9 cellular contexts compared by ENCODE assay signal in genomic region chrX:67544281-67544680, GRCh38. TPM values are rescaled to one million over a fixed set of nuclear protein-coding genes. Genes with fewer than 3 reads are reported as not detected.
DNase-seq lines count a peak whose midpoint lies in the region; ATAC-seq and TF ChIP-seq lines count a peak whose summit lies in the region.
"Had no signal": no experiment of that assay in that cellular context is flagged by ENCODE, and none has a peak within 500 bp of the region (broad histone marks: within the 10 kb centered on the region; RNA-seq: fewer than 3 reads in every experiment).

No MANE protein-coding gene starts in this region.

- H3K9me2 ChIP-seq in SK-N-SH (no peaks in the 10 kb centered on the region), OCI-LY7 (ENCODE audit: insufficient read depth, low read length) (no peaks in the 10 kb centered on the region)

- no peak for ATAC-seq in CD4-positive, CD25-positive, alpha-beta regulatory T cell (ENCODE audit: low read depth in 2 of 2)
- ATAC-seq in foreskin keratinocyte (peak; percentile 24), GM19463 (IDR thresholded peaks at IDR 0.05; ENCODE audit: unreplicated experiment) (no peak), HG02759 (IDR thresholded peaks at IDR 0.05; ENCODE audit: unreplicated experiment) (no peak)
- ATAC-seq: GM12878 had no signal

- 6% methylated on average over 19 of the region's 21 CpGs for WGBS in SK-N-SH (ENCODE audit: low lambda C conversion rate)

- BruUV-seq in OCI-LY7 (replicated peaks; lab: Mats Ljungman, UMichigan): no TSS peak

- no peaks in the 10 kb centered on the region for H3K9me3 ChIP-seq in CD4-positive, CD25-positive, alpha-beta regulatory T cell (ENCODE audit: control insufficient read depth in 2 of 2, low read length in 2 of 2)
- H3K9me3 ChIP-seq in SK-N-SH: no peaks in the 10 kb centered on the region
- no peaks in the 10 kb centered on the region for H3K9me3 ChIP-seq in OCI-LY7 (ENCODE audit: low read length)

- no peaks in the 10 kb centered on the region for H3K27me3 ChIP-seq in CD4-positive, CD25-positive, alpha-beta regulatory T cell (ENCODE audit: control insufficient read depth, insufficient read depth, low read length)
- H3K27me3 ChIP-seq in SK-N-SH (ENCODE audit: insufficient read depth): peaks cover 38% of the 10 kb centered on the region
- peaks cover 62% of the 10 kb centered on the region for H3K27me3 ChIP-seq in foreskin keratinocyte

- H3K4me3 ChIP-seq in CD4-positive, CD25-positive, alpha-beta regulatory T cell (ENCODE audit: low read depth, low read length): no peak overlapping the region
- H3K4me3 ChIP-seq in SK-N-SH (ENCODE audit: low read depth in 2 of 2, low read length in 1 of 2) (no peak overlapping the region), OCI-LY7 (ENCODE audit: low read depth, low read length, poor library complexity, severe bottlenecking) (no peak overlapping the region)
- H3K4me3 ChIP-seq: GM12878 had no signal

- H2AFZ ChIP-seq in SK-N-SH (ENCODE audit: low read depth) (no peak overlapping the region), OCI-LY7 (ENCODE audit: low read length) (no peak overlapping the region)

- TF ChIP-seq CTCF in SK-N-SH (IDR thresholded peaks at IDR 0.05): no peak
- no peak for TF ChIP-seq CTCF in foreskin keratinocyte (conservative IDR thresholded peaks at IDR 0.05)
- no peak for TF ChIP-seq CTCF in osteocyte (IDR thresholded peaks at IDR 0.05)
- TF ChIP-seq CTCF in OCI-LY7 (conservative IDR thresholded peaks at IDR 0.05; ENCODE audit: low read length): no peak

- H3K27ac ChIP-seq in CD4-positive, CD25-positive, alpha-beta regulatory T cell (ENCODE audit: insufficient read depth, low read length, poor library complexity, severe bottlenecking): no peak overlapping the region
- H3K27ac ChIP-seq in SK-N-SH (ENCODE audit: low read depth in 2 of 2, low read length in 1 of 2): no peak overlapping the region
- H3K27ac ChIP-seq in foreskin keratinocyte: no peak overlapping the region
- no peak overlapping the region for H3K27ac ChIP-seq in OCI-LY7 (ENCODE audit: low read depth, low read length, poor library complexity, severe bottlenecking)

- H3K9me3 Mint-ChIP-seq in CD4-positive, CD25-positive, alpha-beta regulatory T cell: peaks cover 0 to 1% (median 0%) of the 10 kb centered on the region in 7 donors
- H3K9me3 Mint-ChIP-seq in osteocyte (ENCODE audit: unreplicated experiment): peaks cover 9% of the 10 kb centered on the region

- no peak for DNase-seq in CD4-positive, CD25-positive, alpha-beta regulatory T cell
- peak; percentile 11 for DNase-seq in SK-N-SH
- DNase-seq in foreskin keratinocyte: no peak
- no peak for DNase-seq in osteocyte (ENCODE audit: extremely low spot score, unreplicated experiment)
- DNase-seq in OCI-LY7 (ENCODE audit: low spot score): no peak
- DNase-seq in RKO (ENCODE audit: low spot score): no peak

- H3K4me1 Mint-ChIP-seq in CD4-positive, CD25-positive, alpha-beta regulatory T cell: peaks cover 0 to 8% (median 0%) of the 10 kb centered on the region in 4 donors
- peaks cover 27% of the 10 kb centered on the region for H3K4me1 Mint-ChIP-seq in osteocyte (ENCODE audit: unreplicated experiment)

- POLR2A ChIA-PET in SK-N-SH (lab: Yijun Ruan, JAX) (no interaction called here), OCI-LY7 (lab: Charles Lee) (no interaction called here)

- H4K20me1 ChIP-seq in SK-N-SH (ENCODE audit: insufficient read depth): no peaks in the 10 kb centered on the region
- no peaks in the 10 kb centered on the region for H4K20me1 ChIP-seq in OCI-LY7 (ENCODE audit: insufficient read depth, low read length)

- H3K4me2 ChIP-seq in SK-N-SH (no peak overlapping the region; the same call in 1 of the 2 replicates), OCI-LY7 (ENCODE audit: low read length) (no peak overlapping the region)

- no peaks in the 10 kb centered on the region for H3K36me3 ChIP-seq in CD4-positive, CD25-positive, alpha-beta regulatory T cell (ENCODE audit: control insufficient read depth, insufficient read depth, low read length)
- H3K36me3 ChIP-seq in SK-N-SH (replicated peaks in 1 of 2; ENCODE audit: control insufficient read depth in 1 of 2, insufficient read depth in 2 of 2, low read length in 1 of 2): no peaks in the 10 kb centered on the region
- no peaks in the 10 kb centered on the region for H3K36me3 ChIP-seq in OCI-LY7 (ENCODE audit: insufficient read depth, low read length)

- TF ChIP-seq EP300 in SK-N-SH (IDR thresholded peaks at IDR 0.05; ENCODE audit: borderline replicate concordance in 1 of 2, low read depth in 1 of 2, low read length in 1 of 2): no peak

- no peaks in the 10 kb centered on the region for H3K4me1 ChIP-seq in CD4-positive, CD25-positive, alpha-beta regulatory T cell (ENCODE audit: control insufficient read depth, insufficient read depth, low read length, poor library complexity, severe bottlenecking)
- H3K4me1 ChIP-seq in SK-N-SH (ENCODE audit: control insufficient read depth in 1 of 2, insufficient read depth in 2 of 2, low read depth in 1 of 2, low read length in 1 of 2): no peaks in the 10 kb centered on the region
- no peaks in the 10 kb centered on the region for H3K4me1 ChIP-seq in foreskin keratinocyte
- H3K4me1 ChIP-seq in OCI-LY7 (ENCODE audit: insufficient read depth, low read length, poor library complexity, severe bottlenecking): no peaks in the 10 kb centered on the region

- H3F3A ChIP-seq in SK-N-SH (replicated peaks; ENCODE audit: insufficient read depth): no peaks in the 10 kb centered on the region

- no peak for TF ChIP-seq RAD21 in SK-N-SH (IDR thresholded peaks at IDR 0.05; ENCODE audit: low read length)

- H3K27ac Mint-ChIP-seq in CD4-positive, CD25-positive, alpha-beta regulatory T cell: no peak overlapping the region
- H3K27ac Mint-ChIP-seq in osteocyte (ENCODE audit: unreplicated experiment): peak overlapping the region; percentile 56

- H3K9ac ChIP-seq in SK-N-SH: no peak overlapping the region

- H3K27me3 Mint-ChIP-seq in CD4-positive, CD25-positive, alpha-beta regulatory T cell: peaks cover 10% of the 10 kb centered on the region
- no peaks in the 10 kb centered on the region for H3K27me3 Mint-ChIP-seq in osteocyte (ENCODE audit: unreplicated experiment)

- no peaks in the 10 kb centered on the region for H3K36me3 Mint-ChIP-seq in CD4-positive, CD25-positive, alpha-beta regulatory T cell
- H3K36me3 Mint-ChIP-seq in osteocyte (ENCODE audit: unreplicated experiment): no peaks in the 10 kb centered on the region

- H3K4me3 Mint-ChIP-seq in CD4-positive, CD25-positive, alpha-beta regulatory T cell: peak overlapping the region in 3 of 4 donors; percentile 61 to 84 (median 67)
- peak overlapping the region; percentile 83 for H3K4me3 Mint-ChIP-seq in osteocyte (ENCODE audit: unreplicated experiment)

- CTCF ChIA-PET in SK-N-SH (lab: Yijun Ruan, JAX) (interaction anchor here (2.9 kb wide), 1 partner anchor 10 kb away, joined by 14 read pairs; no protein-coding TSS in a partner anchor), OCI-LY7 (lab: Charles Lee; ENCODE audit: unreplicated experiment) (no interaction called here)

- H3K79me2 ChIP-seq in SK-N-SH (ENCODE audit: insufficient read depth) (no peaks in the 10 kb centered on the region), OCI-LY7 (ENCODE audit: insufficient read depth, low read depth, low read length) (no peaks in the 10 kb centered on the region)

- intact Hi-C loops in OCI-LY7 (cut with micrococcal nuclease; ENCODE audit: unreplicated experiment): no loop called here

TF ChIP-seq in SK-N-SH, 30 proteins besides CTCF, POLR2A, EP300 and RAD21 (continues in another document):
- TF ChIP-seq TCF12 (IDR thresholded peaks at IDR 0.05) (no peak), USF1 (IDR thresholded peaks at IDR 0.05; ENCODE audit: borderline replicate concordance, low read depth) (no peak), MAX (IDR thresholded peaks at IDR 0.05; ENCODE audit: low read depth) (no peak), SIN3A (IDR thresholded peaks at IDR 0.05; ENCODE audit: borderline replicate concordance, low read depth, low read length) (no peak), SMC3 (IDR thresholded peaks at IDR 0.05; ENCODE audit: low read depth, low read length) (no peak)

RNA-seq across cellular contexts. Expression of gene AR, which starts 0.5 kb away (rescaled TPM):
- 1.4 TPM for total RNA-seq in CD4-positive, CD25-positive, alpha-beta regulatory T cell
- polyA plus RNA-seq in CD4-positive, CD25-positive, alpha-beta regulatory T cell: under 1 TPM; 0.11 to 0.36 (median 0.12) TPM
- polyA plus RNA-seq in SK-N-SH (2012; rRNA removed) (not detected in 2 replicates), foreskin keratinocyte (not detected in 2 replicates)
- under 0.01 TPM in 1 of 2 replicates, not detected in the other for polyA plus RNA-seq in SK-N-SH (2012; cell fraction: cytosol; rRNA removed)
- polyA plus RNA-seq in SK-N-SH (2012; cell fraction: nucleus; rRNA removed): 0.02 TPM in 1 of 2 replicates, not detected in the other
- total RNA-seq in foreskin keratinocyte (0.03 and 0.04 TPM in 2 replicates), osteocyte (10.2 and 10.4 TPM in 2 replicates), OCI-LY7 (2022) (not detected in 2 replicates)
- total RNA-seq in OCI-LY7 (2014; rRNA removed; shearing (Covaris generic)): not detected in 2 replicates
- total RNA-seq: GM12878 had no signal
